Comparison of ENCODE assay signal across 10 cellular contexts in the genomic region with DNA sequence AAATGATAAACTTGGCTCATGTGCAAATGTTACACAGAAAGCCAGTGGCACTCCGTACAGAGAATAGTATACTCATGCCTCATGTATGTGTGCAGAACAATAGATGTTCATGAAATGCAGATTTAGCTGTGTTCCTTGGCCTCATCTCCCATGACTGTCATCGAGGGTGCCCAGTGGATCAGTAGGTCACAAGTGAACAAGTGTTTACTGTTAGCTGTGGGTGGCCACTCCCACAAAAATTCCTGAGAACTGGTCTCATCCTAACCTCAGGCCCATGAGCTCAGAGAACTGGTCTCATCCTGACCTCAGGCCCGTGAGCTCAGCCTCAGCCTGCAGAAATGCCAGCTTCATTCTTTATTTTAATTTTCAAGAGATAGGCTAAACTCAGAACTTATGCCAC.
DNase-seq lines count a peak whose midpoint lies in the region; ATAC-seq and TF ChIP-seq lines count a peak whose summit lies in the region.
"Had no signal": no experiment of that assay in that cellular context is flagged by ENCODE, and none has a peak within 500 bp of the region (broad histone marks: within the 10 kb centered on the region; RNA-seq: fewer than 3 reads in every experiment).

No MANE protein-coding gene starts in this region.

- no peak overlapping the region for H3K4me2 ChIP-seq in smooth muscle cell

- peaks cover 3% of the 10 kb centered on the region for H3K4me1 Mint-ChIP-seq in endothelial cell (ENCODE audit: unreplicated experiment)

- H3K36me3 ChIP-seq in smooth muscle cell (ENCODE audit: low read depth) = no peaks in the 10 kb centered on the region
- H3K36me3 ChIP-seq: suprapubic skin had no signal

- H3K36me3 Mint-ChIP-seq in endothelial cell (ENCODE audit: low read depth, unreplicated experiment) = no peaks in the 10 kb centered on the region

- TF ChIP-seq CTCF in VCaP (conservative IDR thresholded peaks at IDR 0.05) (no peak), smooth muscle cell (IDR thresholded peaks at IDR 0.05; ENCODE audit: borderline replicate concordance, insufficient read depth, poor library complexity, severe bottlenecking) (no peak), endothelial cell (IDR thresholded peaks at IDR 0.05; ENCODE audit: unreplicated experiment) (no peak), GM13977 (IDR thresholded peaks at IDR 0.05; ENCODE audit: extremely low read depth, insufficient read depth, missing control alignments) (no peak)

- peaks cover 4% of the 10 kb centered on the region for H3K27me3 Mint-ChIP-seq in endothelial cell (ENCODE audit: unreplicated experiment)

- no peaks in the 10 kb centered on the region for H3F3A ChIP-seq in smooth muscle cell (ENCODE audit: low read depth)

- peak; percentile 92 for DNase-seq in HCEC 1CT
- peak; percentile 53 for DNase-seq in hepatic stellate cell (ENCODE audit: low spot score)
- no peak for DNase-seq in smooth muscle cell (lab: John Stamatoyannopoulos, UW; ENCODE audit: unreplicated experiment)
- DNase-seq in endothelial cell (ENCODE audit: low spot score) = no peak
- DNase-seq in GM13977 (ENCODE audit: low spot score) = no peak
- DNase-seq: activated T-cell treated with anti-CD3 and anti-CD28 coated beads, Interleukin-2, amount 50 U/mL, for 4 hours had no signal

- no peaks in the 10 kb centered on the region for H3K9me3 Mint-ChIP-seq in endothelial cell (ENCODE audit: unreplicated experiment)
- H3K9me3 Mint-ChIP-seq: activated T-cell treated with anti-CD3 and anti-CD28 coated beads, Interleukin-2, amount 50 U/mL, for 4 hours had no signal

- H3K27me3 ChIP-seq in smooth muscle cell (ENCODE audit: low read depth) = no peaks in the 10 kb centered on the region
- H3K27me3 ChIP-seq: suprapubic skin had no signal

- H3K27ac Mint-ChIP-seq in endothelial cell (ENCODE audit: unreplicated experiment) = no peak overlapping the region

- no peak overlapping the region for H2AFZ ChIP-seq in smooth muscle cell (ENCODE audit: low read depth)

- H3K27ac ChIP-seq in VCaP (peak overlapping the region; percentile 28), smooth muscle cell (ENCODE audit: low read depth) (peak overlapping the region; percentile 10)
- H3K27ac ChIP-seq: suprapubic skin had no signal

- no peak overlapping the region for H3K4me3 Mint-ChIP-seq in endothelial cell (ENCODE audit: unreplicated experiment)
- H3K4me3 Mint-ChIP-seq: activated T-cell treated with anti-CD3 and anti-CD28 coated beads, Interleukin-2, amount 50 U/mL, for 4 hours had no signal

- in situ Hi-C loops in GM13977 (cut with MboI; ENCODE audit: low pct_unique_long_range_greater_than_20kb, low sequenced_read_pairs, unreplicated experiment) = no loop called here

- WGBS in smooth muscle cell (ENCODE audit: low lambda C conversion rate) = 18% methylated on average over 3 of the region's 3 CpGs

- ATAC-seq in HG02759 (IDR thresholded peaks at IDR 0.05; ENCODE audit: unreplicated experiment) (no peak), HG02642 (IDR thresholded peaks at IDR 0.05; ENCODE audit: poor library complexity, unreplicated experiment) (no peak)
- ATAC-seq: activated T-cell treated with anti-CD3 and anti-CD28 coated beads, Interleukin-2, amount 50 U/mL, for 4 hours had no signal

- H3K4me3 ChIP-seq in smooth muscle cell = no peak overlapping the region
- H3K4me3 ChIP-seq: suprapubic skin had no signal

- no peaks in the 10 kb centered on the region for H3K4me1 ChIP-seq in smooth muscle cell (ENCODE audit: low read depth)
- H3K4me1 ChIP-seq: suprapubic skin had no signal

- H3K79me2 ChIP-seq in smooth muscle cell (ENCODE audit: low read depth) = no peaks in the 10 kb centered on the region

- no peaks in the 10 kb centered on the region for H3K9me3 ChIP-seq in smooth muscle cell (replicated peaks; ENCODE audit: low read depth)
- H3K9me3 ChIP-seq: suprapubic skin had no signal

- H4K20me1 ChIP-seq in smooth muscle cell (ENCODE audit: low read depth) = no peaks in the 10 kb centered on the region

- no peak overlapping the region for H3K9ac ChIP-seq in smooth muscle cell (ENCODE audit: low read depth)

Comparison
In these comparisons a context has a peak if more than half of its experiments do, and no peak if none do; other contexts are left out.
1. DNase-seq: peak in HCEC 1CT (single experiment) and hepatic stellate cell (single experiment); none in smooth muscle cell (single experiment), endothelial cell (single experiment) and GM13977 (single experiment).